9 cellular contexts compared by ENCODE assay signal in the genomic region with DNA sequence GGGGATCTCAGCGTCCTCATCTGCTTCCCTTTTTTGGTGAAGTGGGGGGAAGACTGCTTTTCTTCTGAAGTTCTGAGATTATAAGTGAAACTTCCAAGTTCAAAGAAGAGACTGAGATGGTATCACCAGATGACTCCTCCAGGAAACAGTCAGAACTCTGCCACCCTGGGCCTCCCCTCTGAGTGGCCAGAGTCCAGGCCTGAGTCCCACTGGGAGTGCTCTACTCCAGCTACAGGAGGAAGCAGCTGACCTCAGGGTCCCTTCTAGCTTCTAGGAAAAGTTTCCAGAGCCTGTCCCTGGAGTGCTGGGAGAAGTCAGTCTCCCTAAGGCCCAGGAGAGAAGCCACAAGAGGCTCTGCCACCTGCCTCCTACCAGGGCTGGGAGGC.
DNase-seq lines count a peak whose midpoint lies in the region; ATAC-seq, FAIRE-seq and TF ChIP-seq lines count a peak whose summit lies in the region.
"Had no signal": no experiment of that assay in that cellular context is flagged by ENCODE, and none has a peak within 500 bp of the region (broad histone marks: within the 10 kb centered on the region; RNA-seq: fewer than 3 reads in every experiment).

No MANE protein-coding gene starts in this region.

- no peak for TF ChIP-seq CTCF in SK-N-SH (IDR thresholded peaks at IDR 0.05)
- no peak for TF ChIP-seq CTCF in K562 (IDR thresholded peaks at IDR 0.05 in 2 of 3, conservative IDR thresholded peaks at IDR 0.05 in 1 of 3; ENCODE audit: insufficient read depth in 2 of 3, low read depth in 1 of 3, low read length in 3 of 3)
- no peak for TF ChIP-seq CTCF in prostate gland (IDR thresholded peaks at IDR 0.05)

- FAIRE-seq in K562 (lab: Jason Lieb, UNC) (peak; percentile 76), RCC 7860 (lab: Jason Lieb, UNC) (no peak)

- BruUV-seq in K562 (replicated peaks; lab: Mats Ljungman, UMichigan) = no TSS peak

- no peaks in the 10 kb centered on the region for H3K9me1 ChIP-seq in K562 (ENCODE audit: control insufficient read depth, insufficient read depth, low read length)

- ATAC-seq in SK-N-SH treated with all-trans-retinoic acid at 6 μM for 48 hours = no peak
- ATAC-seq in K562 = no peak

- H3K4me3 ChIP-seq in SK-N-SH (ENCODE audit: low read depth in 2 of 2, low read length in 1 of 2) (no peak overlapping the region), K562 (no peak overlapping the region), prostate gland (peak overlapping the region; percentile 67 to 86)

- H2AFZ ChIP-seq in SK-N-SH (ENCODE audit: low read depth) (no peak overlapping the region), K562 (ENCODE audit: low read depth, low read length) (no peak overlapping the region)

- TF ChIP-seq POLR2A in K562 (conservative IDR thresholded peaks at IDR 0.05) = no peak
- TF ChIP-seq POLR2A in prostate gland (IDR thresholded peaks at IDR 0.05) = no peak

- H3K27ac ChIP-seq in SK-N-SH (ENCODE audit: low read depth in 2 of 2, low read length in 1 of 2) = no peak overlapping the region
- no peak overlapping the region for H3K27ac ChIP-seq in K562 (ENCODE audit: extremely low read depth, low read depth, low read length)
- H3K27ac ChIP-seq in prostate gland = peak overlapping the region; percentile 91 to 96
- H3K27ac ChIP-seq: epithelial cell of prostate had no signal

- H3K36me3 ChIP-seq in SK-N-SH (replicated peaks in 1 of 2; ENCODE audit: control insufficient read depth in 1 of 2, insufficient read depth in 2 of 2, low read length in 1 of 2) (no peaks in the 10 kb centered on the region), K562 (ENCODE audit: control insufficient read depth, insufficient read depth, low read length) (no peaks in the 10 kb centered on the region), prostate gland (no peaks in the 10 kb centered on the region)

- POLR2A ChIA-PET in SK-N-SH (lab: Yijun Ruan, JAX) (no interaction called here), K562 (lab: Yijun Ruan, JAX) (interaction anchor here (0.7 to 1.6 kb wide), 2 partner anchors 13 to 15 kb away, joined by 3 to 5 read pairs; no protein-coding TSS in a partner anchor)

- peak overlapping the region; percentile 37 for H3K4me2 ChIP-seq in SK-N-SH
- H3K4me2 ChIP-seq in K562 (ENCODE audit: insufficient read depth, low read length) = no peak overlapping the region

- no peaks in the 10 kb centered on the region for H3K9me2 ChIP-seq in SK-N-SH

- in situ Hi-C loops in K562 (cut with MboI) = no loop called here

- no peaks in the 10 kb centered on the region for H3K79me2 ChIP-seq in SK-N-SH (ENCODE audit: insufficient read depth)
- no peaks in the 10 kb centered on the region for H3K79me2 ChIP-seq in K562 (ENCODE audit: control insufficient read depth, insufficient read depth, low read length)

- intact Hi-C loops in K562 (cut with micrococcal nuclease) = loop anchor here (10.0 kb wide), 1 partner anchor 173 kb away; no protein-coding TSS in a partner anchor
- intact Hi-C loops in prostate gland (cut with DNase I) = loop anchor here (5.0 to 10.0 kb wide), 3 partner anchors 101 to 173 kb away; no protein-coding TSS in a partner anchor

- no peaks in the 10 kb centered on the region for H4K20me1 ChIP-seq in SK-N-SH (ENCODE audit: insufficient read depth)
- peaks cover 2% of the 10 kb centered on the region; the same call in 1 of the 2 replicates for H4K20me1 ChIP-seq in K562 (replicated peaks; ENCODE audit: control insufficient read depth, insufficient read depth, low read length)

- no peaks in the 10 kb centered on the region for H3F3A ChIP-seq in SK-N-SH (replicated peaks; ENCODE audit: insufficient read depth)

- H3K4me1 ChIP-seq in SK-N-SH (ENCODE audit: control insufficient read depth in 1 of 2, insufficient read depth in 2 of 2, low read depth in 1 of 2, low read length in 1 of 2) = peaks cover 2 to 9% of the 10 kb centered on the region in 2 experiments; a peak in 1 of 4 replicates
- H3K4me1 ChIP-seq in K562 (replicated peaks in 1 of 2; ENCODE audit: control insufficient read depth in 2 of 2, insufficient read depth in 2 of 2, low read length in 2 of 2) = peaks cover 3 to 51% of the 10 kb centered on the region in 2 experiments; a peak in 3 of 5 replicates
- peaks cover 59% of the 10 kb centered on the region for H3K4me1 ChIP-seq in prostate gland (replicated peaks)

- H3K9me3 ChIP-seq in SK-N-SH (no peaks in the 10 kb centered on the region), K562 (replicated peaks; ENCODE audit: control insufficient read depth, insufficient read depth, low read depth, low read length) (no peaks in the 10 kb centered on the region), prostate gland (no peaks in the 10 kb centered on the region)

- TF ChIP-seq RAD21 in SK-N-SH (IDR thresholded peaks at IDR 0.05; ENCODE audit: low read length) (no peak), K562 (CRISPR knock-in tag; conservative IDR thresholded peaks at IDR 0.05 in 1 of 2, IDR thresholded peaks at IDR 0.05 in 1 of 2) (no peak)

- 93% methylated on average over 1 of the region's 1 CpG for WGBS in SK-N-SH (ENCODE audit: low lambda C conversion rate)
- WGBS in K562 (ENCODE audit: insufficient coverage, low coverage, missing lambda C conversion rate) = 20% methylated on average over 1 of the region's 1 CpG
- WGBS in prostate gland = 80% methylated on average over 1 of the region's 1 CpG

- H3K9ac ChIP-seq in SK-N-SH (no peak overlapping the region), K562 (ENCODE audit: insufficient read depth in 1 of 2, low read depth in 2 of 2, low read length in 2 of 2) (peak overlapping the region in 1 of 2 experiments; percentile 18; a peak in 1 of 4 replicates)

- DNase-seq in SK-N-SH (no peak), EL (peak; percentile 30), K562 (ENCODE audit: extremely low read depth in 1 of 4, low spot score in 3 of 4) (no peak), prostate gland (ENCODE audit: low spot score) (no peak), NCI-H1930 (lab: John Stamatoyannopoulos, UW) (no peak), GF-D8 (lab: John Stamatoyannopoulos, UW) (no peak), RCC 7860 (ENCODE audit: low spot score) (no peak)

- TF ChIP-seq EP300 in SK-N-SH (IDR thresholded peaks at IDR 0.05; ENCODE audit: borderline replicate concordance in 1 of 2, low read depth in 1 of 2, low read length in 1 of 2) (no peak), K562 (IDR thresholded peaks at IDR 0.05; ENCODE audit: low read length) (no peak)

- CTCF ChIA-PET in SK-N-SH (lab: Yijun Ruan, JAX) (interaction anchor here (0.6 to 3.4 kb wide), 13 partner anchors 9 to 219 kb away, joined by 3 to 15 read pairs (median 4); no protein-coding TSS in a partner anchor), K562 (lab: Yijun Ruan, JAX; ENCODE audit: low intra/inter-chr PET ratio) (interaction anchor here (0.7 kb wide), 1 partner anchor 354 kb away, joined by 3 read pairs; no protein-coding TSS in a partner anchor)

- H3K27me3 ChIP-seq in SK-N-SH (ENCODE audit: insufficient read depth) (no peaks in the 10 kb centered on the region), K562 (ENCODE audit: control insufficient read depth in 2 of 2, insufficient read depth in 2 of 2, low read length in 2 of 2) (peaks cover 12 to 13% of the 10 kb centered on the region in 2 experiments; a peak in 4 of 5 replicates), prostate gland (replicated peaks; ENCODE audit: insufficient read depth) (no peaks in the 10 kb centered on the region)

TF ChIP-seq in SK-N-SH, 30 proteins besides CTCF, POLR2A, EP300 and RAD21 (continues in another document):
- TF ChIP-seq MAX (IDR thresholded peaks at IDR 0.05; ENCODE audit: low read depth) (no peak), MEF2A (IDR thresholded peaks at IDR 0.05; ENCODE audit: borderline replicate concordance, low read depth) (no peak)

TF ChIP-seq in SK-N-SH treated with all-trans-retinoic acid at 6 μM for 48 hours, 23 proteins besides CTCF, POLR2A, EP300 and RAD21:
- TF ChIP-seq ZFP3 (CRISPR knock-in tag; IDR thresholded peaks at IDR 0.05) = no peak
- TF ChIP-seq, protein P1, sequence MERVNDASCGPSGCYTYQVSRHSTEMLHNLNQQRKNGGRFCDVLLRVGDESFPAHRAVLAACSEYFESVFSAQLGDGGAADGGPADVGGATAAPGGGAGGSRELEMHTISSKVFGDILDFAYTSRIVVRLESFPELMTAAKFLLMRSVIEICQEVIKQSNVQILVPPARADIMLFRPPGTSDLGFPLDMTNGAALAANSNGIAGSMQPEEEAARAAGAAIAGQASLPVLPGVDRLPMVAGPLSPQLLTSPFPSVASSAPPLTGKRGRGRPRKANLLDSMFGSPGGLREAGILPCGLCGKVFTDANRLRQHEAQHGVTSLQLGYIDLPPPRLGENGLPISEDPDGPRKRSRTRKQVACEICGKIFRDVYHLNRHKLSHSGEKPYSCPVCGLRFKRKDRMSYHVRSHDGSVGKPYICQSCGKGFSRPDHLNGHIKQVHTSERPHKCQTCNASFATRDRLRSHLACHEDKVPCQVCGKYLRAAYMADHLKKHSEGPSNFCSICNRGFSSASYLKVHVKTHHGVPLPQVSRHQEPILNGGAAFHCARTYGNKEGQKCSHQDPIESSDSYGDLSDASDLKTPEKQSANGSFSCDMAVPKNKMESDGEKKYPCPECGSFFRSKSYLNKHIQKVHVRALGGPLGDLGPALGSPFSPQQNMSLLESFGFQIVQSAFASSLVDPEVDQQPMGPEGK (CRISPR knock-in tag; IDR thresholded peaks at IDR 0.05; ENCODE audit: borderline replicate concordance) = no peak

TF ChIP-seq in K562, 482 proteins besides CTCF, POLR2A, EP300 and RAD21:
- TF ChIP-seq RB1 (IDR thresholded peaks at IDR 0.05; ENCODE audit: low read depth) = no peak
- TF ChIP-seq EHMT2 (IDR thresholded peaks at IDR 0.05) = no peak
- no peak for TF ChIP-seq SMARCB1 (IDR thresholded peaks at IDR 0.05; ENCODE audit: insufficient read length, low read depth)
- no peak for TF ChIP-seq YY1 (IDR thresholded peaks at IDR 0.05; ENCODE audit: borderline replicate concordance in 1 of 3, control insufficient read depth in 1 of 3, extremely low read depth in 1 of 3, insufficient read depth in 3 of 3, insufficient read length in 1 of 3, insufficient replicate concordance in 2 of 3, low read depth in 1 of 3, low read length in 2 of 3)
- TF ChIP-seq RCOR1 (IDR thresholded peaks at IDR 0.05; ENCODE audit: borderline replicate concordance in 1 of 2, low read depth in 2 of 2, low read length in 2 of 2) = 0 out of 4 replicates have a peak, but pooled peaks of 1 of the 2 experiments have one; percentile 5
- no peak for TF ChIP-seq SMARCC2 (IDR thresholded peaks at IDR 0.05; ENCODE audit: low read depth)
- TF ChIP-seq FOSL1 (tag; conservative IDR thresholded peaks at IDR 0.05) = peak; percentile 57
- peak in 1 of 2 experiments; percentile 54; a peak in 1 of 4 replicates for TF ChIP-seq SRF (CRISPR knock-in tag; IDR thresholded peaks at IDR 0.05)
- TF ChIP-seq ZFX (CRISPR knock-in tag; IDR thresholded peaks at IDR 0.05) = 0 out of 2 replicates have a peak, but pooled peaks have one; percentile 19
- TF ChIP-seq RBM17 (IDR thresholded peaks at IDR 0.05; ENCODE audit: borderline replicate concordance, low read depth, low read length) = no peak

Comparison
In these comparisons a context has a peak if more than half of its experiments do, and no peak if none do; other contexts are left out.
1. H3K27ac ChIP-seq: peak in prostate gland (2 of 2); none in SK-N-SH (0 of 2) and K562 (single experiment).
2. H3K4me3 ChIP-seq: peak in prostate gland (2 of 2); none in SK-N-SH (0 of 2) and K562 (single experiment).